In genomic region chr3:126056681-126057546, GRCh38 we compare ENCODE assay signal across 9 cellular contexts. TPM values are rescaled to one million over a fixed set of nuclear protein-coding genes. Genes with fewer than 3 reads are reported as not detected.
A peak's percentile ranks its signal among the peaks of the same experiment; 100 is the strongest.
DNase-seq lines count a peak whose midpoint lies in the region; ATAC-seq and TF ChIP-seq lines count a peak whose summit lies in the region.
"Had no signal": no experiment of that assay in that cellular context is flagged by ENCODE, and none has a peak within 500 bp of the region (broad histone marks: within the 10 kb centered on the region; RNA-seq: fewer than 3 reads in every experiment).

No MANE protein-coding gene starts in this region.

- TF ChIP-seq CTCF in GM10248 (IDR thresholded peaks at IDR 0.05; ENCODE audit: control extremely low read depth, extremely low read depth, low read depth, missing control alignments), result no peak

- CTCF ChIA-PET in GM10248 (lab: Yijun Ruan, JAX), result interaction anchor here (1.1 kb wide), 1 partner anchor 11 kb away, joined by 3 read pairs; no protein-coding TSS in a partner anchor

- POLR2A ChIA-PET in GM10248 (lab: Yijun Ruan, JAX), result no interaction called here

- ATAC-seq in left cardiac atrium, result peak; percentile 79 to 88

- DNase-seq in GM10248 (ENCODE audit: extremely low spot score) (peak; percentile 9), SW480 (ENCODE audit: low spot score) (peak; percentile 73), left cardiac atrium (peak; percentile 52), posterior vena cava (ENCODE audit: low spot score) (peak; percentile 77), erythroblast (lab: John Stamatoyannopoulos, UW) (no peak), GF-D8 (lab: John Stamatoyannopoulos, UW) (no peak), KG1 (lab: John Stamatoyannopoulos, UW) (no peak), NCI-H1436 (lab: John Stamatoyannopoulos, UW) (no peak)
- DNase-seq: NCI-H1417 treated with DMSO at 0.1 percent for 48 hours had no signal

- intact Hi-C loops in left cardiac atrium (cut with DNase I), result no loop called here
- intact Hi-C loops in posterior vena cava (cut with DNase I), result no loop called here

- no peak for TF ChIP-seq POLR2A in erythroblast (IDR thresholded peaks at IDR 0.05; ENCODE audit: low read length)

RNA-seq across cellular contexts. Expression of gene SLC41A3, which starts 27.0 kb away (rescaled TPM):
- total RNA-seq in left cardiac atrium (10 to 100 TPM; 31.1 to 34.0 TPM), posterior vena cava (10 to 100 TPM; 44.7 to 49.0 TPM)

Comparison
In these comparisons a context has a peak if more than half of its experiments do, and no peak if none do; other contexts are left out.
1. DNase-seq: peak in GM10248 (single experiment), SW480 (single experiment), left cardiac atrium (single experiment) and posterior vena cava (single experiment); none in erythroblast (0 of 2), GF-D8 (single experiment), KG1 (single experiment) and NCI-H1436 (single experiment).